ENCODE assay signal across 36 cellular contexts in the genomic region with DNA sequence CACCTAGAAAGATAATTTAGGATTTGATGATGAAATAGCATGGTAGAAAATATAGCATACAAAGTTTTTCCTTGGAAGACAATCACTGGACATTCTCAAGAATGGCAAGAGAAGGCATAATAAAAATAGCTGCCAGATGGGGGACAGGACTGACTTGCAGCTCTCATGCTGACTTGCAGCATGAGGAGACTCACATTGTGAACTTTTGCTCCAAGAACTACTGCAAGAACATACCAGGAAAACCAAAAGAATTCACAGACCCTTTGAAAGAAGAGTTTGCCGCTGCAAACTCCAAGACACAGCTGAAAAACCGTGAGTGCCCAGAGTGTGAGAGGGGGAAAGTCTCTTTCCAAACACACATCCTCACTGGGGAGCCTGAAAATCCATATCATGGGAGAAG. TPM values are rescaled to one million over a fixed set of nuclear protein-coding genes. Genes with fewer than 3 reads are reported as not detected.
DNase-seq lines count a peak whose midpoint lies in the region; TF ChIP-seq lines count a peak whose summit lies in the region.
"Had no signal": no experiment of that assay in that cellular context is flagged by ENCODE, and none has a peak within 500 bp of the region (broad histone marks: within the 10 kb centered on the region; RNA-seq: fewer than 3 reads in every experiment).

No MANE protein-coding gene starts in this region.

- no peaks in the 10 kb centered on the region for H3K4me1 ChIP-seq in neural progenitor cell
- H3K4me1 ChIP-seq: parathyroid adenoma, uterus had no signal

- no peak for TF ChIP-seq CTCF in fibroblast of pulmonary artery (IDR thresholded peaks at IDR 0.05; ENCODE audit: low read length, missing control alignments)
- no peak for TF ChIP-seq CTCF in neural progenitor cell (IDR thresholded peaks at IDR 0.05)

- H4K20me1 ChIP-seq in neural progenitor cell (ENCODE audit: low read depth) = no peaks in the 10 kb centered on the region

- no peaks in the 10 kb centered on the region for H3K36me3 Mint-ChIP-seq in neural progenitor cell
- no peaks in the 10 kb centered on the region for H3K36me3 Mint-ChIP-seq in activated naive CD4-positive, alpha-beta T cell treated with anti-CD3 and anti-CD28 coated beads, Interleukin-2, amount 10 ng/mL, durations not matched to agents 7 days and 5 days
- H3K36me3 Mint-ChIP-seq: activated CD4-positive, alpha-beta memory T cell treated with anti-CD3 and anti-CD28 coated beads for 36 hours; naive thymus-derived CD8-positive, alpha-beta T cell had no signal

- H3K36me3 ChIP-seq in neural progenitor cell = no peaks in the 10 kb centered on the region
- H3K36me3 ChIP-seq: BE2C, thyroid gland, uterus had no signal

- H3K27me3 ChIP-seq in neural progenitor cell = no peaks in the 10 kb centered on the region
- H3K27me3 ChIP-seq: BE2C, thyroid gland, uterus had no signal

- no peak overlapping the region for H3K27ac Mint-ChIP-seq in neural progenitor cell
- no peak overlapping the region for H3K27ac Mint-ChIP-seq in activated naive CD4-positive, alpha-beta T cell treated with anti-CD3 and anti-CD28 coated beads, Interleukin-2, amount 10 ng/mL, durations not matched to agents 7 days and 5 days
- H3K27ac Mint-ChIP-seq: activated CD4-positive, alpha-beta memory T cell treated with anti-CD3 and anti-CD28 coated beads for 36 hours had no signal

- H3K4me2 ChIP-seq in neural progenitor cell = no peak overlapping the region

- no peaks in the 10 kb centered on the region for H3K9me3 ChIP-seq in neural progenitor cell (ENCODE audit: low read depth)
- H3K9me3 ChIP-seq: BE2C, thyroid gland, uterus had no signal

- H3K9ac ChIP-seq in neural progenitor cell = no peak overlapping the region
- H3K9ac ChIP-seq: parathyroid adenoma had no signal

- H3K4me3 Mint-ChIP-seq in neural progenitor cell = no peak overlapping the region
- no peak overlapping the region for H3K4me3 Mint-ChIP-seq in activated naive CD4-positive, alpha-beta T cell treated with anti-CD3 and anti-CD28 coated beads, Interleukin-2, amount 10 ng/mL, durations not matched to agents 7 days and 5 days
- H3K4me3 Mint-ChIP-seq: activated CD4-positive, alpha-beta memory T cell treated with anti-CD3 and anti-CD28 coated beads for 36 hours had no signal

- peaks cover 3% of the 10 kb centered on the region for H3K27me3 Mint-ChIP-seq in neural progenitor cell (ENCODE audit: insufficient read depth, low read depth)
- H3K27me3 Mint-ChIP-seq in activated naive CD4-positive, alpha-beta T cell treated with anti-CD3 and anti-CD28 coated beads, Interleukin-2, amount 10 ng/mL, durations not matched to agents 7 days and 5 days = peaks cover 9% of the 10 kb centered on the region

- H3K79me2 ChIP-seq in neural progenitor cell (ENCODE audit: low read depth) = no peaks in the 10 kb centered on the region
- H3K79me2 ChIP-seq: parathyroid adenoma had no signal

- H3K9me3 Mint-ChIP-seq in neural progenitor cell = peaks cover 6% of the 10 kb centered on the region
- H3K9me3 Mint-ChIP-seq in activated naive CD4-positive, alpha-beta T cell treated with anti-CD3 and anti-CD28 coated beads, Interleukin-2, amount 10 ng/mL, durations not matched to agents 7 days and 5 days = no peaks in the 10 kb centered on the region
- H3K9me3 Mint-ChIP-seq: activated CD4-positive, alpha-beta memory T cell treated with anti-CD3 and anti-CD28 coated beads for 36 hours had no signal

- peaks cover 6% of the 10 kb centered on the region for H3K4me1 Mint-ChIP-seq in neural progenitor cell
- H3K4me1 Mint-ChIP-seq in activated naive CD4-positive, alpha-beta T cell treated with anti-CD3 and anti-CD28 coated beads, Interleukin-2, amount 10 ng/mL, durations not matched to agents 7 days and 5 days = no peaks in the 10 kb centered on the region
- H3K4me1 Mint-ChIP-seq: naive thymus-derived CD8-positive, alpha-beta T cell had no signal

- CTCF ChIA-PET in activated naive CD4-positive, alpha-beta T cell treated with anti-CD3 and anti-CD28 coated beads, Interleukin-2, amount 10 ng/mL, durations not matched to agents 7 days and 5 days (lab: Charles Lee) = interaction anchor here (1.8 kb wide), 1 partner anchor 332 kb away, joined by 4 read pairs; no protein-coding TSS in a partner anchor

- peak overlapping the region; percentile 50 for H2AFZ ChIP-seq in neural progenitor cell (replicated peaks)
- H2AFZ ChIP-seq: parathyroid adenoma had no signal

- DNase-seq in AG20443 (ENCODE audit: low spot score) = peak; percentile 20
- DNase-seq in amniotic epithelial cell (ENCODE audit: low read depth) = peak; percentile 59
- peak; percentile 20 for DNase-seq in fibroblast of pulmonary artery (ENCODE audit: low read depth)
- no peak for DNase-seq in neural progenitor cell (ENCODE audit: low spot score)
- DNase-seq in RKO (ENCODE audit: low spot score) = no peak
- DNase-seq in hypothalamus (lab: John Stamatoyannopoulos, UW) = no peak
- no peak for DNase-seq in activated naive CD4-positive, alpha-beta T cell treated with anti-CD3 and anti-CD28 coated beads, Interleukin-2, amount 10 ng/mL, durations not matched to agents 7 days and 5 days
- DNase-seq in T-helper 1 cell = no peak
- DNase-seq: activated CD4-positive, alpha-beta memory T cell treated with anti-CD3 and anti-CD28 coated beads for 36 hours; activated CD4-positive, CD25-positive, alpha-beta regulatory T cell treated with anti-CD3 and anti-CD28 coated beads, Interleukin-2, amount 50 U/mL, for 72 hours; activated CD8-positive, alpha-beta memory T cell treated with anti-CD3 and anti-CD28 coated beads, Interleukin-2, amount 50 U/mL, for 4 hours; activated naive CD4-positive, alpha-beta T cell; BE2C; effector CD8-positive, alpha-beta T cell; foreskin fibroblast; HCEC 1CT; kidney; midbrain; naive thymus-derived CD8-positive, alpha-beta T cell; NCI-H1436; NCI-H2081; NCI-H226; NCI-H526 treated with DMSO at 0.1 percent for 48 hours; PC-3; right cardiac atrium; SHP77; stimulated activated CD4-positive, alpha-beta T cell treated with anti-CD3 and anti-CD28 coated beads, Interleukin-12 subunit alpha, Interleukin-12 subunit beta, amount 100 ng/mL, for 4 hours; stimulated activated CD4-positive, alpha-beta T cell treated with anti-CD3 and anti-CD28 coated beads, Interleukin-2, amount 100 ng/mL, for 48 hours; thyroid gland; uterus had no signal

- H3K4me3 ChIP-seq in fibroblast of pulmonary artery (replicated peaks; ENCODE audit: low read depth, low read length) (no peak overlapping the region), neural progenitor cell (no peak overlapping the region)
- H3K4me3 ChIP-seq: coronary artery, thyroid gland, uterus had no signal

- H3F3A ChIP-seq in neural progenitor cell (ENCODE audit: low read depth) = peaks cover 2% of the 10 kb centered on the region

- H3K27ac ChIP-seq in neural progenitor cell = no peak overlapping the region
- H3K27ac ChIP-seq: coronary artery, parathyroid adenoma, thyroid gland, uterus had no signal

RNA-seq across cellular contexts. Expression of gene CRYGD, which starts 47.0 kb away (rescaled TPM):
- not detected in 2 replicates for total RNA-seq in neural progenitor cell (ENCODE audit: low replicate concordance)
- total RNA-seq: activated CD4-positive, alpha-beta memory T cell treated with anti-CD3 and anti-CD28 coated beads for 36 hours; bronchial epithelial cell; kidney; LHCN-M2; liver; naive thymus-derived CD8-positive, alpha-beta T cell; PC-3; T-helper 2 cell treated with Interferon-gamma antibody and Interleukin-4, amounts not matched to agents 100 ng/mL and 5 ng/mL, for 36 hours; thyroid gland; uterus had no signal

RNA-seq across cellular contexts. Expression of gene PLEKHM3, which starts 52.0 kb away (rescaled TPM):
- total RNA-seq in neural progenitor cell (ENCODE audit: low replicate concordance) = 15.1 and 19.5 TPM in 2 replicates

RNA-seq across cellular contexts. Expression of gene CRYGC, which starts 52.3 kb away (rescaled TPM):
- total RNA-seq in neural progenitor cell (ENCODE audit: low replicate concordance) = not detected in 2 replicates
- total RNA-seq: activated CD4-positive, alpha-beta memory T cell treated with anti-CD3 and anti-CD28 coated beads for 36 hours; bronchial epithelial cell; kidney; LHCN-M2; liver; naive thymus-derived CD8-positive, alpha-beta T cell; PC-3; right cardiac atrium; T-helper 2 cell treated with Interferon-gamma antibody and Interleukin-4, amounts not matched to agents 100 ng/mL and 5 ng/mL, for 36 hours; thyroid gland; uterus had no signal

Comparison
In these comparisons a context has a peak if more than half of its experiments do, and no peak if none do; other contexts are left out.
1. DNase-seq: peak in AG20443 (single experiment), amniotic epithelial cell (single experiment) and fibroblast of pulmonary artery (single experiment); none in neural progenitor cell (single experiment), RKO (single experiment), hypothalamus (0 of 51), activated naive CD4-positive, alpha-beta T cell treated with anti-CD3 and anti-CD28 coated beads, Interleukin-2, amount 10 ng/mL, durations not matched to agents 7 days and 5 days (single experiment) and T-helper 1 cell (0 of 5).